2 cellular contexts compared by ENCODE assay signal in the genomic region with DNA sequence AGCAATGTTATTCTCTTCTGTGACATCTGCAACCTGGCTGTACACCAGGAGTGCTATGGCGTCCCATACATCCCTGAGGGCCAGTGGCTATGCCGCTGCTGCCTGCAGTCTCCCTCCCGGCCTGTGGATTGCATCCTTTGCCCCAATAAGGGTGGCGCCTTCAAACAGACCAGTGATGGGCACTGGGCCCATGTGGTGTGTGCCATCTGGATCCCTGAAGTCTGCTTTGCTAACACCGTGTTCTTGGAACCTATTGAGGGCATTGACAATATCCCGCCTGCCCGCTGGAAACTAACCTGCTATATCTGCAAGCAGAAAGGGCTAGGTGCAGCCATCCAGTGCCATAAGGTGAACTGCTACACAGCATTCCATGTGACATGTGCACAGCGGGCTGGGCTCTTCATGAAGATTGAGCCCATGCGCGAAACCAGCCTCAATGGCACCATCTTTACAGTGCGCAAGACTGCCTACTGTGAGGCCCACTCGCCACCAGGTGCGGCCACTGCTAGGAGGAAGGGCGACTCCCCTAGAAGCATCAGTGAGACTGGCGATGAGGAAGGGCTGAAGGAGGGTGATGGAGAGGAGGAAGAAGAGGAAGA.
TF ChIP-seq lines count a peak whose summit lies in the region.

No MANE protein-coding gene starts in this region.

TF ChIP-seq in WTC11, 78 proteins besides CTCF, POLR2A, EP300 and RAD21:
- TF ChIP-seq, protein P1, sequence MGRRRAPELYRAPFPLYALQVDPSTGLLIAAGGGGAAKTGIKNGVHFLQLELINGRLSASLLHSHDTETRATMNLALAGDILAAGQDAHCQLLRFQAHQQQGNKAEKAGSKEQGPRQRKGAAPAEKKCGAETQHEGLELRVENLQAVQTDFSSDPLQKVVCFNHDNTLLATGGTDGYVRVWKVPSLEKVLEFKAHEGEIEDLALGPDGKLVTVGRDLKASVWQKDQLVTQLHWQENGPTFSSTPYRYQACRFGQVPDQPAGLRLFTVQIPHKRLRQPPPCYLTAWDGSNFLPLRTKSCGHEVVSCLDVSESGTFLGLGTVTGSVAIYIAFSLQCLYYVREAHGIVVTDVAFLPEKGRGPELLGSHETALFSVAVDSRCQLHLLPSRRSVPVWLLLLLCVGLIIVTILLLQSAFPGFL (CRISPR knock-in tag; IDR thresholded peaks at IDR 0.05; ENCODE audit: borderline replicate concordance) = no peak
- TF ChIP-seq FOXP1 (CRISPR knock-in tag; IDR thresholded peaks at IDR 0.05; ENCODE audit: borderline replicate concordance) = no peak
- TF ChIP-seq, protein P2, sequence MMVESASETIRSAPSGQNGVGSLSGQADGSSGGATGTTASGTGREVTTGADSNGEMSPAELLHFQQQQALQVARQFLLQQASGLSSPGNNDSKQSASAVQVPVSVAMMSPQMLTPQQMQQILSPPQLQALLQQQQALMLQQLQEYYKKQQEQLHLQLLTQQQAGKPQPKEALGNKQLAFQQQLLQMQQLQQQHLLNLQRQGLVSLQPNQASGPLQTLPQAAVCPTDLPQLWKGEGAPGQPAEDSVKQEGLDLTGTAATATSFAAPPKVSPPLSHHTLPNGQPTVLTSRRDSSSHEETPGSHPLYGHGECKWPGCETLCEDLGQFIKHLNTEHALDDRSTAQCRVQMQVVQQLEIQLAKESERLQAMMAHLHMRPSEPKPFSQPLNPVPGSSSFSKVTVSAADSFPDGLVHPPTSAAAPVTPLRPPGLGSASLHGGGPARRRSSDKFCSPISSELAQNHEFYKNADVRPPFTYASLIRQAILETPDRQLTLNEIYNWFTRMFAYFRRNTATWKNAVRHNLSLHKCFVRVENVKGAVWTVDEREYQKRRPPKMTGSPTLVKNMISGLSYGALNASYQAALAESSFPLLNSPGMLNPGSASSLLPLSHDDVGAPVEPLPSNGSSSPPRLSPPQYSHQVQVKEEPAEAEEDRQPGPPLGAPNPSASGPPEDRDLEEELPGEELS (CRISPR knock-in tag; IDR thresholded peaks at IDR 0.05) = no peak
- TF ChIP-seq ZNF671 (CRISPR knock-in tag; IDR thresholded peaks at IDR 0.05) = no peak
- TF ChIP-seq FOXK1 (CRISPR knock-in tag; IDR thresholded peaks at IDR 0.05) = no peak
- TF ChIP-seq ZNF396 (CRISPR knock-in tag; IDR thresholded peaks at IDR 0.05; ENCODE audit: borderline replicate concordance) = no peak
- TF ChIP-seq, protein P3, sequence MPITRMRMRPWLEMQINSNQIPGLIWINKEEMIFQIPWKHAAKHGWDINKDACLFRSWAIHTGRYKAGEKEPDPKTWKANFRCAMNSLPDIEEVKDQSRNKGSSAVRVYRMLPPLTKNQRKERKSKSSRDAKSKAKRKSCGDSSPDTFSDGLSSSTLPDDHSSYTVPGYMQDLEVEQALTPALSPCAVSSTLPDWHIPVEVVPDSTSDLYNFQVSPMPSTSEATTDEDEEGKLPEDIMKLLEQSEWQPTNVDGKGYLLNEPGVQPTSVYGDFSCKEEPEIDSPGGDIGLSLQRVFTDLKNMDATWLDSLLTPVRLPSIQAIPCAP (CRISPR knock-in tag; IDR thresholded peaks at IDR 0.05) = no peak
- no peak for TF ChIP-seq ZNF317 (CRISPR knock-in tag; IDR thresholded peaks at IDR 0.05; ENCODE audit: borderline replicate concordance, low read depth)
- no peak for TF ChIP-seq EMX1 (CRISPR knock-in tag; IDR thresholded peaks at IDR 0.05)
- TF ChIP-seq, protein P4, sequence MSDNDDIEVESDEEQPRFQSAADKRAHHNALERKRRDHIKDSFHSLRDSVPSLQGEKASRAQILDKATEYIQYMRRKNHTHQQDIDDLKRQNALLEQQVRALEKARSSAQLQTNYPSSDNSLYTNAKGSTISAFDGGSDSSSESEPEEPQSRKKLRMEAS (CRISPR knock-in tag; IDR thresholded peaks at IDR 0.05) = no peak
- no peak for TF ChIP-seq ZNF219 (CRISPR knock-in tag; IDR thresholded peaks at IDR 0.05; ENCODE audit: borderline replicate concordance)
- TF ChIP-seq SOX15 (CRISPR knock-in tag; IDR thresholded peaks at IDR 0.05) = no peak
- no peak for TF ChIP-seq PRRX2 (CRISPR knock-in tag; IDR thresholded peaks at IDR 0.05)
- no peak for TF ChIP-seq TEAD4 (CRISPR knock-in tag; IDR thresholded peaks at IDR 0.05)
- no peak for TF ChIP-seq NR2C2 (CRISPR knock-in tag; IDR thresholded peaks at IDR 0.05)
- no peak for TF ChIP-seq OVOL2 (CRISPR knock-in tag; IDR thresholded peaks at IDR 0.05; ENCODE audit: borderline replicate concordance)
- TF ChIP-seq RORB (CRISPR knock-in tag; IDR thresholded peaks at IDR 0.05) = no peak

TF ChIP-seq in neural cell, 6 proteins besides CTCF, POLR2A, EP300 and RAD21 (continued from another document):
- TF ChIP-seq, protein P5, sequence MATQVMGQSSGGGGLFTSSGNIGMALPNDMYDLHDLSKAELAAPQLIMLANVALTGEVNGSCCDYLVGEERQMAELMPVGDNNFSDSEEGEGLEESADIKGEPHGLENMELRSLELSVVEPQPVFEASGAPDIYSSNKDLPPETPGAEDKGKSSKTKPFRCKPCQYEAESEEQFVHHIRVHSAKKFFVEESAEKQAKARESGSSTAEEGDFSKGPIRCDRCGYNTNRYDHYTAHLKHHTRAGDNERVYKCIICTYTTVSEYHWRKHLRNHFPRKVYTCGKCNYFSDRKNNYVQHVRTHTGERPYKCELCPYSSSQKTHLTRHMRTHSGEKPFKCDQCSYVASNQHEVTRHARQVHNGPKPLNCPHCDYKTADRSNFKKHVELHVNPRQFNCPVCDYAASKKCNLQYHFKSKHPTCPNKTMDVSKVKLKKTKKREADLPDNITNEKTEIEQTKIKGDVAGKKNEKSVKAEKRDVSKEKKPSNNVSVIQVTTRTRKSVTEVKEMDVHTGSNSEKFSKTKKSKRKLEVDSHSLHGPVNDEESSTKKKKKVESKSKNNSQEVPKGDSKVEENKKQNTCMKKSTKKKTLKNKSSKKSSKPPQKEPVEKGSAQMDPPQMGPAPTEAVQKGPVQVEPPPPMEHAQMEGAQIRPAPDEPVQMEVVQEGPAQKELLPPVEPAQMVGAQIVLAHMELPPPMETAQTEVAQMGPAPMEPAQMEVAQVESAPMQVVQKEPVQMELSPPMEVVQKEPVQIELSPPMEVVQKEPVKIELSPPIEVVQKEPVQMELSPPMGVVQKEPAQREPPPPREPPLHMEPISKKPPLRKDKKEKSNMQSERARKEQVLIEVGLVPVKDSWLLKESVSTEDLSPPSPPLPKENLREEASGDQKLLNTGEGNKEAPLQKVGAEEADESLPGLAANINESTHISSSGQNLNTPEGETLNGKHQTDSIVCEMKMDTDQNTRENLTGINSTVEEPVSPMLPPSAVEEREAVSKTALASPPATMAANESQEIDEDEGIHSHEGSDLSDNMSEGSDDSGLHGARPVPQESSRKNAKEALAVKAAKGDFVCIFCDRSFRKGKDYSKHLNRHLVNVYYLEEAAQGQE (IDR thresholded peaks at IDR 0.05; ENCODE audit: borderline replicate concordance) = no peak
- TF ChIP-seq POLR2AphosphoS5 (IDR thresholded peaks at IDR 0.05) = no peak
